Comparison of ENCODE assay signal across 13 cellular contexts in the genomic region with DNA sequence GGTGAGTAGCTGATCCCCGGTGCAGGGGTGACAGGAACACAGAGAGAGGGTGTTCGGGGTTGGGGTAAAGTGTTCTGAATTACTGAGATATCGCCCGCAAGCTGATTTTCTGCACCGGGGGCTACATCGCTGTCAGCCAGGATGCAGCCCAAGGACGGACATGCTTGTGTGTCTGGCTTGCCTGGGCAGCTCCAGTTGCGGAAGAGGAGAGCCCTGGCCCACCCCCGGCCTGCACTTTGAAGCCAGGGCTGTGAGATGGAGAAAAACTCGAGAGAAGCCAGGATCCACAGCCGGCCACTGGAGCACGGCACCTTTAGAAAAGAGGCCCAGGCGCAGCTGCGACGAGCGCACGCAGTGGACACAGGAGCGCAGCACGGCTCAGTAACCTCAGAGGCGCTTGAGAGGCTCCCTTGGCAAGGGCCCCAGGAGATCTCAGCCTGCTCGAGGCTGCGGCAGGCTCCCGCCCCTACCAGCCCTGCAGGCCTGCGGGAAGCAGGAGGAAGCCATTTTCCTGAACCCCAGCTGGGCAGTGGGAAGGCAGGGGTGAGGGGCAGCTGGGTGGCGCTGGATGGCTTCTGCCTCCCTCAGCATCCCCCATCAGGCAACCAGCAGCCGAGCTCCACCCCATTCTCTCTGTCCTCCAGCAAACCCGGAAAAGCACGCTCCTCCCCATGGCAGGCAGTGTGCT. TPM values are rescaled to one million over a fixed set of nuclear protein-coding genes. Genes with fewer than 3 reads are reported as not detected.
DNase-seq lines count a peak whose midpoint lies in the region; ATAC-seq and TF ChIP-seq lines count a peak whose summit lies in the region.
"Had no signal": no experiment of that assay in that cellular context is flagged by ENCODE, and none has a peak within 500 bp of the region (broad histone marks: within the 10 kb centered on the region; RNA-seq: fewer than 3 reads in every experiment).

No MANE protein-coding gene starts in this region.

- DNase-seq in NCI-H2171 treated with DMSO at 0.1 percent for 48 hours (lab: John Stamatoyannopoulos, UW) (peak; percentile 41), NCI-H2171 (lab: John Stamatoyannopoulos, UW) (no peak), WERI-Rb-1 (no peak), left lung (peak; percentile 66 to 78), thyroid gland (peak; percentile 98), mesenteric fat pad (ENCODE audit: low spot score) (no peak), NCI-H146 (lab: John Stamatoyannopoulos, UW) (no peak)
- no peak for DNase-seq in stimulated activated CD4-positive, alpha-beta T cell treated with anti-CD3 and anti-CD28 coated beads, Interleukin-1b, Interleukin-23, amount 100 ng/mL, for 48 hours
- DNase-seq: activated B cell treated with CpG ODN at 0.5 μM for 24 hours; colonic mucosa; naive thymus-derived CD4-positive, alpha-beta T cell; Right ventricle myocardium superior had no signal

- H3K4me1 ChIP-seq in left lung (peaks cover 0 to 4% of the 10 kb centered on the region in 2 donors), thyroid gland (peaks cover 29 to 46% of the 10 kb centered on the region in 2 donors)
- H3K4me1 ChIP-seq: colonic mucosa had no signal

- H3K9me3 ChIP-seq in WERI-Rb-1 (ENCODE audit: severe bottlenecking): peaks cover 4% of the 10 kb centered on the region
- H3K9me3 ChIP-seq in left lung: no peaks in the 10 kb centered on the region
- H3K9me3 ChIP-seq in thyroid gland: no peaks in the 10 kb centered on the region
- H3K9me3 ChIP-seq: colonic mucosa, HAP-1 had no signal

- WGBS in thyroid gland, 2 donors: 24 to 46% methylated on average over 16 to 27 of the region's 28 CpGs

- H3K4me3 ChIP-seq in WERI-Rb-1 (ENCODE audit: low read depth, low read length) (no peak overlapping the region), left lung (no peak overlapping the region), thyroid gland (replicated peaks in 1 of 3) (no peak overlapping the region)
- H3K4me3 ChIP-seq: colonic mucosa, HAP-1 had no signal

- TF ChIP-seq POLR2A in thyroid gland (IDR thresholded peaks at IDR 0.05): peak in 1 of 2 donors; percentile 57

- H3K27ac ChIP-seq in WERI-Rb-1 (peak overlapping the region; percentile 48), left lung (no peak overlapping the region), thyroid gland (peak overlapping the region; percentile 31 to 75 (median 61))
- H3K27ac ChIP-seq: colonic mucosa had no signal

- TF ChIP-seq CTCF in WERI-Rb-1 (IDR thresholded peaks at IDR 0.05; ENCODE audit: low read depth, low read length) (no peak), left lung (IDR thresholded peaks at IDR 0.05) (no peak), thyroid gland (IDR thresholded peaks at IDR 0.05) (peak in 1 of 6 experiments; percentile 23)

- peak; percentile 95 for ATAC-seq in left lung
- ATAC-seq: naive thymus-derived CD4-positive, alpha-beta T cell had no signal

- H3K27me3 ChIP-seq in WERI-Rb-1 (ENCODE audit: insufficient read depth, low read depth, severe bottlenecking) (no peaks in the 10 kb centered on the region), left lung (no peaks in the 10 kb centered on the region), thyroid gland (no peaks in the 10 kb centered on the region)
- H3K27me3 ChIP-seq: colonic mucosa had no signal

- H3K36me3 ChIP-seq in WERI-Rb-1: no peaks in the 10 kb centered on the region
- no peaks in the 10 kb centered on the region for H3K36me3 ChIP-seq in left lung
- no peaks in the 10 kb centered on the region for H3K36me3 ChIP-seq in thyroid gland
- H3K36me3 ChIP-seq: colonic mucosa, HAP-1 had no signal

- intact Hi-C loops in left lung (cut with DNase I): no loop called here
- intact Hi-C loops in thyroid gland (cut with DNase I): no loop called here

RNA-seq across cellular contexts. Expression of gene C9orf50, which starts 59.2 kb away (rescaled TPM):
- total RNA-seq in left lung (not detected), thyroid gland (not detected), mesenteric fat pad (not detected)
- total RNA-seq: activated B cell treated with CpG ODN at 0.5 μM for 24 hours; colonic mucosa; naive thymus-derived CD4-positive, alpha-beta T cell; Right ventricle myocardium superior had no signal

Comparison
In these comparisons a context has a peak if more than half of its experiments do, and no peak if none do; other contexts are left out.
1. DNase-seq: peak in NCI-H2171 treated with DMSO at 0.1 percent for 48 hours (single experiment), left lung (2 of 2) and thyroid gland (2 of 2); none in NCI-H2171 (single experiment), WERI-Rb-1 (single experiment), stimulated activated CD4-positive, alpha-beta T cell treated with anti-CD3 and anti-CD28 coated beads, Interleukin-1b, Interleukin-23, amount 100 ng/mL, for 48 hours (single experiment), mesenteric fat pad (single experiment) and NCI-H146 (single experiment).
2. H3K27ac ChIP-seq: peak in WERI-Rb-1 (single experiment) and thyroid gland (3 of 3); none in left lung (0 of 2).